8 cellular contexts compared by ENCODE assay signal in the genomic region with DNA sequence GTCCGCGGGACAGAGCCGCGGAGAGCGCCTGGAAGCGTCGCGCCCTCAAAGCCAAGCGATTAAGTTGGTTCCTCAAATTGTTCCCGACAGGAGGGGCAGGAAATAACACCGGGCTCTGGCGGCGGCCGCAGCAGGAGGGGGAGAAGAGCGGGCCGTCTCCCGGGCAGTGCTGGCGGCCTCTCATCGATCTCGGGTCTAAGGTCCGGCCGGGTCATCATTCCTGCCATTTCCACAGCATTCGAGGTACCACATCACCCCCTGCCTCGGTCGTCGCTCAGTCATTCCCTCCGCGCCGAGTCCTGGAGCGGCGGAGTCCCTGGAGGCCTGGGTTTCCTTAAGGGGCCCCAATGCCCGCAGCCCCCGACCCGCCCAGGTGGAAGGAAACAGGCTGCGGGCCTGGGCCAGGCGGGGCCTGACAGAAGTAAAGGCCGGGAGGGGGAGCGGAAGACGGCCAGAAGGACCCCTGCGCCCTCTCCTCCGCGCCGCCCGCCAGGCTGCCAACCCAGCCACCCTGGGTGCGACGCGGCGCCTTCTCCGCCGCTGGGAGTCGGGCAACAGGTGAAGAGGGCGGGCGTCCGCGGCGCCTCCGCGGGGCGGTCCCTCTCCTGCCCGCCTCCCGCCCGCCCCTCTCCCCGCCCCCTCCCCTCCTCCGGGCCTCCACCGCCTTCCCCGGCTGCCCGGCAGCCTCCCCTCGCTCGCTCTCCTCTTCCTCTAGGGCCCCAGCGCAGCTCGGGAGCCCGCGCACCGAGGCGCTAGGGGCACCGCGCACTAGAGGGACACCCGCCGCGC.
DNase-seq lines count a peak whose midpoint lies in the region; ATAC-seq lines count a peak whose summit lies in the region.

CMTM8 (plus strand) TSS at position 654 of the 789 bp plus-strand sequence. CDS start 293 bp downstream, outside the sequence.

- ATAC-seq in HG02642 (IDR thresholded peaks at IDR 0.05; ENCODE audit: poor library complexity, unreplicated experiment) = peak; percentile 61
- ATAC-seq in stimulated activated naive B cell treated with anti-CD40 and anti-IgM and Interleukin-4, amounts not matched to agents 10 μg/mL and 1 μg/mL and 100 μg/mL, for 72 hours (replicated peaks) = peak; percentile 80 to 86

- H3K27ac ChIP-seq in muscle layer of duodenum (ENCODE audit: low read length) = no peak within 1 kb of the TSS

- peaks cover 4% of the 10 kb centered on the region for H3K4me1 ChIP-seq in endocrine pancreas (ENCODE audit: control insufficient read depth, insufficient read depth, low read length)
- no peaks in the 10 kb centered on the region for H3K4me1 ChIP-seq in muscle layer of duodenum (ENCODE audit: control insufficient read depth in 1 of 2, insufficient read depth in 2 of 2, low read length in 2 of 2)

- H3K27me3 ChIP-seq in endocrine pancreas (ENCODE audit: control insufficient read depth, insufficient read depth, low read length) (no peaks in the 10 kb centered on the region), muscle layer of duodenum (ENCODE audit: low read depth, low read length) (no peaks in the 10 kb centered on the region)

- H3K4me3 ChIP-seq in endocrine pancreas (ENCODE audit: control insufficient read depth, insufficient read depth, low read length) (peak within 1 kb of the TSS; percentile 88), muscle layer of duodenum (ENCODE audit: low read depth in 1 of 2, low read length in 2 of 2) (peak within 1 kb of the TSS; percentile 69 to 78)

- H3K36me3 ChIP-seq in endocrine pancreas (ENCODE audit: control insufficient read depth, insufficient read depth, low read length) = no peaks in the 10 kb centered on the region
- no peaks in the 10 kb centered on the region for H3K36me3 ChIP-seq in muscle layer of duodenum (ENCODE audit: control insufficient read depth in 1 of 2, insufficient read depth in 2 of 2, low read length in 2 of 2)

- peaks cover 13 to 20% of the 10 kb centered on the region in 2 donors for H3K4me1 Mint-ChIP-seq in stimulated activated naive B cell treated with anti-CD40 and anti-IgM and Interleukin-4, amounts not matched to agents 10 μg/mL and 1 μg/mL and 100 μg/mL, for 72 hours

- H3K9me3 Mint-ChIP-seq in stimulated activated naive B cell treated with anti-CD40 and anti-IgM and Interleukin-4, amounts not matched to agents 10 μg/mL and 1 μg/mL and 100 μg/mL, for 72 hours = no peaks in the 10 kb centered on the region

- DNase-seq in EH (ENCODE audit: low read depth) (peak; percentile 18), NCI-H526 treated with DMSO at 0.1 percent for 48 hours (lab: John Stamatoyannopoulos, UW) (peak; percentile 40), NCI-H446 treated with DMSO at 0.1 percent for 48 hours (lab: John Stamatoyannopoulos, UW) (no peak)
- DNase-seq in activated CD8-positive, alpha-beta memory T cell treated with anti-CD3 and anti-CD28 coated beads for 1 hour (ENCODE audit: extremely low read depth in 1 of 2, low read depth in 1 of 2) = peak; percentile 4 to 42
- peak; percentile 34 for DNase-seq in stimulated activated naive B cell treated with anti-CD40 and anti-IgM and Interleukin-4, amounts not matched to agents 10 μg/mL and 1 μg/mL and 100 μg/mL, for 72 hours

- H3K9me3 ChIP-seq in endocrine pancreas (ENCODE audit: control insufficient read depth, low read length) (no peaks in the 10 kb centered on the region), muscle layer of duodenum (ENCODE audit: control insufficient read depth in 1 of 2, low read length in 2 of 2) (peaks cover 5 to 8% of the 10 kb centered on the region in 2 donors)

- peaks cover 13 to 17% of the 10 kb centered on the region in 2 donors for H3K27me3 Mint-ChIP-seq in stimulated activated naive B cell treated with anti-CD40 and anti-IgM and Interleukin-4, amounts not matched to agents 10 μg/mL and 1 μg/mL and 100 μg/mL, for 72 hours

- H3K9ac ChIP-seq in endocrine pancreas (ENCODE audit: control insufficient read depth, insufficient read depth, low read length) = peak within 1 kb of the TSS; percentile 96

- peak within 1 kb of the TSS; percentile 70 for H3K27ac Mint-ChIP-seq in stimulated activated naive B cell treated with anti-CD40 and anti-IgM and Interleukin-4, amounts not matched to agents 10 μg/mL and 1 μg/mL and 100 μg/mL, for 72 hours

- peaks cover 2 to 3% of the 10 kb centered on the region in 2 donors for H3K36me3 Mint-ChIP-seq in stimulated activated naive B cell treated with anti-CD40 and anti-IgM and Interleukin-4, amounts not matched to agents 10 μg/mL and 1 μg/mL and 100 μg/mL, for 72 hours

- H3K4me3 Mint-ChIP-seq in stimulated activated naive B cell treated with anti-CD40 and anti-IgM and Interleukin-4, amounts not matched to agents 10 μg/mL and 1 μg/mL and 100 μg/mL, for 72 hours = peak within 1 kb of the TSS; percentile 83 to 89
